Comparison of ENCODE assay signal across 33 cellular contexts in the genomic region with DNA sequence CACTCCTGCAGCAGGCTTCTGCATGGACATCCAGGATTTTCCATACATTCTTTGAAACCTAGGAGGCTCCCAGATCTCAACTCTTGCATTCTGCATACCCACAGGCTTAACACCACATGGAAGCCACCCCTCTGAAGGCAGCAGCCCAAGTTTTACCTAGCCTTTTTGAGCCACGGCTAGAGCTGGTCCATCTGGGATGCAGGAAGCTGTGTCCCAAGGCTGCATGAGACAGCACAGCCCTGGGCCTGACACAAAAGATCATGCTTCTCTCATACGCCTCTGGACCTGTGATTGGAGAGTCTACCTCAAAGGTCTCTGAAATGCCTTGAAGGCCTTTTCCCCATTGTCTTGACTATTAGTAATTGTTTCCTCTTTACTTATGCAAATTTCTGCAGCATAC. TPM values are rescaled to one million over a fixed set of nuclear protein-coding genes. Genes with fewer than 3 reads are reported as not detected.
"Had no signal": no experiment of that assay in that cellular context is flagged by ENCODE, and none has a peak within 500 bp of the region (broad histone marks: within the 10 kb centered on the region; RNA-seq: fewer than 3 reads in every experiment).

No MANE protein-coding gene starts in this region.

- H3K9me3 Mint-ChIP-seq: activated CD4-positive, alpha-beta T cell treated with anti-CD3 and anti-CD28 coated beads, Interleukin-2, amount 10 ng/mL, durations not matched to agents 7 days and 5 days; activated naive CD4-positive, alpha-beta T cell treated with anti-CD3 and anti-CD28 coated beads, Interleukin-2, amount 50 U/mL, for 24 hours; activated naive CD8-positive, alpha-beta T cell treated with anti-CD3 and anti-CD28 coated beads, Interleukin-2, amount 10 ng/mL, durations not matched to agents 7 days and 5 days; activated T-cell treated with anti-CD3 and anti-CD28 coated beads, Interleukin-2, amount 50 U/mL, for 24 hours; activated T-helper 2 cell treated with anti-CD3 and anti-CD28 coated beads, Interferon-gamma antibody, Interleukin-2, Interleukin-4, amounts not matched to agents 10 μg/mL and 5 μg/mL and 100 μg/mL, durations not matched to agents 14 hours and 24 hours and 36 hours; central memory CD8-positive, alpha-beta T cell; T-helper 1 cell treated with Interleukin-12 subunit alpha and Interleukin-12 subunit beta and Interleukin-4 antibody, amounts not matched to agents 30 μg/mL and 1 μg/mL, for 36 hours had no signal

- H3K4me3 ChIP-seq: ascending aorta, cardiac muscle cell, Peyer's patch, SJSA1 had no signal

- H3K27me3 ChIP-seq: ascending aorta, cardiac muscle cell, Peyer's patch, SJSA1 had no signal

- H3K9me3 ChIP-seq: ascending aorta, Peyer's patch, SJSA1, SK-N-SH had no signal

- DNase-seq: activated CD4-positive, alpha-beta T cell treated with anti-CD3 and anti-CD28 coated beads for 36 hours; activated CD4-positive, alpha-beta T cell treated with anti-CD3 and anti-CD28 coated beads, Interleukin-2, amount 10 ng/mL, durations not matched to agents 7 days and 5 days; activated CD4-positive, alpha-beta T cell treated with anti-CD3 and anti-CD28 coated beads, Interleukin-2, amount 50 U/mL, for 48 hours; activated CD8-positive, alpha-beta T cell treated with anti-CD3 and anti-CD28 coated beads, Interleukin-2, amount 10 ng/mL, durations not matched to agents 7 days and 5 days; activated gamma-delta T cell; activated naive CD4-positive, alpha-beta T cell treated with Interleukin-2 at 50 U/mL for 16 hours; activated naive CD8-positive, alpha-beta T cell treated with anti-CD3 and anti-CD28 coated beads, Interleukin-2, amount 10 ng/mL, durations not matched to agents 7 days and 5 days; activated T-cell treated with anti-CD3 and anti-CD28 coated beads, Interleukin-2, amount 50 U/mL, for 24 hours; amygdala; NCI-H1105; NCI-H1417 treated with DMSO at 0.1 percent for 48 hours; NCI-H1694; NCI-H1930; NCI-H2081 treated with DMSO at 0.1 percent for 48 hours; NCI-H226; NCI-H446 treated with DMSO at 0.1 percent for 48 hours; NCI-H524; PC-3; Peyer's patch; RPMI8226; SHP77 treated with DMSO at 0.1 percent for 48 hours; SK-N-SH had no signal

- H3K27ac Mint-ChIP-seq: activated CD4-positive, alpha-beta T cell treated with anti-CD3 and anti-CD28 coated beads for 36 hours; activated CD4-positive, alpha-beta T cell treated with anti-CD3 and anti-CD28 coated beads, Interleukin-2, amount 10 ng/mL, durations not matched to agents 7 days and 5 days; activated CD8-positive, alpha-beta T cell treated with anti-CD3 and anti-CD28 coated beads, Interleukin-2, amount 10 ng/mL, durations not matched to agents 7 days and 5 days; activated naive CD4-positive, alpha-beta T cell treated with anti-CD3 and anti-CD28 coated beads, Interleukin-2, amount 50 U/mL, for 24 hours; activated naive CD8-positive, alpha-beta T cell treated with anti-CD3 and anti-CD28 coated beads, Interleukin-2, amount 10 ng/mL, durations not matched to agents 7 days and 5 days; activated T-cell treated with anti-CD3 and anti-CD28 coated beads, Interleukin-2, amount 50 U/mL, for 24 hours; activated T-helper 2 cell treated with anti-CD3 and anti-CD28 coated beads, Interferon-gamma antibody, Interleukin-2, Interleukin-4, amounts not matched to agents 10 μg/mL and 5 μg/mL and 100 μg/mL, durations not matched to agents 14 hours and 24 hours and 36 hours; T-helper 1 cell treated with Interleukin-12 subunit alpha and Interleukin-12 subunit beta and Interleukin-4 antibody, amounts not matched to agents 30 μg/mL and 1 μg/mL, for 36 hours; T-helper 2 cell treated with Interferon-gamma antibody and Interleukin-4, amounts not matched to agents 5 μg/mL and 100 μg/mL, for 36 hours had no signal

- ATAC-seq: activated CD4-positive, alpha-beta T cell treated with anti-CD3 and anti-CD28 coated beads for 36 hours; activated CD4-positive, CD25-positive, alpha-beta regulatory T cell treated with anti-CD3 and anti-CD28 coated beads, Interleukin-2, amount 50 U/mL, for 24 hours; activated CD8-positive, alpha-beta T cell treated with anti-CD3 and anti-CD28 coated beads, Interleukin-2, amount 10 ng/mL, durations not matched to agents 7 days and 5 days; PC-3 had no signal

- H3K27me3 Mint-ChIP-seq: activated CD4-positive, alpha-beta T cell treated with anti-CD3 and anti-CD28 coated beads for 36 hours; activated CD4-positive, alpha-beta T cell treated with anti-CD3 and anti-CD28 coated beads, Interleukin-2, amount 10 ng/mL, durations not matched to agents 7 days and 5 days; activated naive CD8-positive, alpha-beta T cell treated with anti-CD3 and anti-CD28 coated beads, Interleukin-2, amount 10 ng/mL, durations not matched to agents 7 days and 5 days; central memory CD8-positive, alpha-beta T cell had no signal

- H3K9ac ChIP-seq: SK-N-SH had no signal

- H3K4me1 ChIP-seq: ascending aorta, Peyer's patch, SJSA1 had no signal

- H3K36me3 ChIP-seq: ascending aorta, cardiac muscle cell, Peyer's patch, SJSA1 had no signal

- H3K36me3 Mint-ChIP-seq: activated naive CD4-positive, alpha-beta T cell treated with anti-CD3 and anti-CD28 coated beads, Interleukin-2, amount 50 U/mL, for 24 hours; activated naive CD8-positive, alpha-beta T cell treated with anti-CD3 and anti-CD28 coated beads, Interleukin-2, amount 10 ng/mL, durations not matched to agents 7 days and 5 days had no signal

- H3K4me3 Mint-ChIP-seq: activated CD4-positive, alpha-beta T cell treated with anti-CD3 and anti-CD28 coated beads for 36 hours; activated CD4-positive, alpha-beta T cell treated with anti-CD3 and anti-CD28 coated beads, Interleukin-2, amount 10 ng/mL, durations not matched to agents 7 days and 5 days; activated CD8-positive, alpha-beta T cell treated with anti-CD3 and anti-CD28 coated beads, Interleukin-2, amount 10 ng/mL, durations not matched to agents 7 days and 5 days; activated naive CD4-positive, alpha-beta T cell treated with anti-CD3 and anti-CD28 coated beads, Interleukin-2, amount 50 U/mL, for 24 hours; activated naive CD8-positive, alpha-beta T cell treated with anti-CD3 and anti-CD28 coated beads, Interleukin-2, amount 10 ng/mL, durations not matched to agents 7 days and 5 days; activated T-cell treated with anti-CD3 and anti-CD28 coated beads, Interleukin-2, amount 50 U/mL, for 24 hours; central memory CD8-positive, alpha-beta T cell; T-helper 1 cell treated with Interleukin-12 subunit alpha and Interleukin-12 subunit beta and Interleukin-4 antibody, amounts not matched to agents 30 μg/mL and 1 μg/mL, for 36 hours; T-helper 2 cell treated with Interferon-gamma antibody and Interleukin-4, amounts not matched to agents 5 μg/mL and 100 μg/mL, for 36 hours had no signal

- H3K4me1 Mint-ChIP-seq: activated CD4-positive, alpha-beta T cell treated with anti-CD3 and anti-CD28 coated beads for 36 hours; activated CD4-positive, alpha-beta T cell treated with anti-CD3 and anti-CD28 coated beads, Interleukin-2, amount 10 ng/mL, durations not matched to agents 7 days and 5 days; activated naive CD4-positive, alpha-beta T cell treated with anti-CD3 and anti-CD28 coated beads, Interleukin-2, amount 50 U/mL, for 24 hours; activated naive CD8-positive, alpha-beta T cell treated with anti-CD3 and anti-CD28 coated beads, Interleukin-2, amount 10 ng/mL, durations not matched to agents 7 days and 5 days; central memory CD8-positive, alpha-beta T cell had no signal

- H3K27ac ChIP-seq: ascending aorta, cardiac muscle cell, Peyer's patch, SJSA1 had no signal

RNA-seq across cellular contexts. Expression of a gene that starts 53.6 kb away (rescaled TPM):
- total RNA-seq: activated CD4-positive, alpha-beta T cell treated with anti-CD3 and anti-CD28 coated beads for 36 hours; activated CD4-positive, alpha-beta T cell treated with anti-CD3 and anti-CD28 coated beads, Interleukin-2, amount 10 ng/mL, durations not matched to agents 7 days and 5 days; activated naive CD8-positive, alpha-beta T cell treated with anti-CD3 and anti-CD28 coated beads, Interleukin-2, amount 10 ng/mL, durations not matched to agents 7 days and 5 days; activated T-helper 2 cell treated with anti-CD3 and anti-CD28 coated beads, Interferon-gamma antibody, Interleukin-2, Interleukin-4, amounts not matched to agents 10 μg/mL and 5 μg/mL and 100 μg/mL, durations not matched to agents 14 hours and 24 hours and 36 hours; ascending aorta; cardiac muscle cell; chondrocyte; MCF 10A; SJSA1 had no signal
